Comparison of ENCODE assay signal across 10 cellular contexts in the genomic region with DNA sequence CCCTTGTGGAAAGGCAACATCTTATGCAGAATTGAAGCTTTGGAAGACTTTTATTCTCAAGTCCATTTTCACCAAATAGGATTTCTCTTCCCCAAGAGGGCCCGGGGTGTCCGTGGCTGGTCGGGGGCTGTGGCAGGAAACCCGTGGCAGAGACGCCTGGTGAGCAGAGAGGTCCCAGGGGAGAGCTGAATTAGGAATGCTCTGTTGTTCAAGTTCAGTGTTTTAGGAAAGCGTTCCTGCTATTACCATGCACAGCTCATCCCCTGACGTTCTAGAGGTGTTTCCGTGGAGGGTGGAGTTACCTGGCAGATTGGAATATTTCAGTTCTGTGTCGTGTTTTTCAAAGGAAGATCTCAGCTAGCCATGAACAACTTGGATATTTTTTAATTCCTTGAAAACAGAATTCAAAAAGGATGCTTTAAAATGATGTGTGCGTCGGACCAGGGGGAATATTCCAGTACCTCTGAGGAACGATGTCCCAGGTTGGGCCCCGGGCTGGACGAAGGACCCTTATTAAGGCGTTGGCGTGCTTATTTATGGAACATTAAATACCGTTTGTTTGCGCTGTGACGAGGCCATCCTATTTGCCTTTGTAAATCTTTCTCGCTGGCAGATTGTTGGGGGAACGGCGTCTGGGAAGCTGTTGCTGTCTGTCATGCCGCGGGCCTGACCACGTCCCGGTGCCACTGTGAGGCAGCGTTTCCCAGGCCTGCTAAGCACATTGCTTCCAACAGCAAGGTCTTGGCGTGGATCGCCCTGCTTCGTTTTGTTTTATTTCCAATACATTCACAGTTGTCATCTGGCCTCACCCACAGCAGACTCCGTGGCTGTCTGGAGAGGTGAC. TPM values are rescaled to one million over a fixed set of nuclear protein-coding genes. Genes with fewer than 3 reads are reported as not detected.
A peak's percentile ranks its signal among the peaks of the same experiment; 100 is the strongest.
DNase-seq lines count a peak whose midpoint lies in the region; ATAC-seq and TF ChIP-seq lines count a peak whose summit lies in the region.
"Had no signal": no experiment of that assay in that cellular context is flagged by ENCODE, and none has a peak within 500 bp of the region (broad histone marks: within the 10 kb centered on the region; RNA-seq: fewer than 3 reads in every experiment).

No MANE protein-coding gene starts in this region.

- H3K36me3 ChIP-seq in mammary epithelial cell (ENCODE audit: insufficient read depth, low read length): no peaks in the 10 kb centered on the region
- H3K36me3 ChIP-seq in mucosa of rectum (ENCODE audit: control insufficient read depth in 2 of 2, insufficient read depth in 2 of 2, low read length in 2 of 2): no peaks in the 10 kb centered on the region
- no peaks in the 10 kb centered on the region for H3K36me3 ChIP-seq in vagina

- H3K4me1 ChIP-seq in mammary epithelial cell (ENCODE audit: insufficient read depth, low read length) (peaks cover 9% of the 10 kb centered on the region), mucosa of rectum (ENCODE audit: control insufficient read depth in 2 of 2, insufficient read depth in 2 of 2, low read length in 2 of 2) (peaks cover 7 to 12% of the 10 kb centered on the region in 2 donors), vagina (peaks cover 44% of the 10 kb centered on the region)

- H3K4me3 ChIP-seq in mammary epithelial cell (replicated peaks in 1 of 3; ENCODE audit: insufficient read depth in 1 of 3, low read depth in 2 of 3, low read length in 3 of 3): no peak overlapping the region
- H3K4me3 ChIP-seq in mucosa of rectum (ENCODE audit: low read length in 2 of 2): peak overlapping the region in 1 of 2 donors; percentile 20
- no peak overlapping the region for H3K4me3 ChIP-seq in vagina

- H3K27me3 ChIP-seq in mammary epithelial cell (ENCODE audit: insufficient read depth, low read length) (no peaks in the 10 kb centered on the region), mucosa of rectum (ENCODE audit: control insufficient read depth in 2 of 2, insufficient read depth in 2 of 2, low read length in 2 of 2) (peaks cover 0 to 12% of the 10 kb centered on the region in 2 donors), vagina (no peaks in the 10 kb centered on the region)

- H3K79me2 ChIP-seq in mammary epithelial cell (ENCODE audit: insufficient read depth, low read length): no peaks in the 10 kb centered on the region

- dilution Hi-C loops in mammary epithelial cell (cut with HindIII; ENCODE audit: low sequenced_read_pairs): no loop called here

- 73% methylated on average over 26 of the region's 31 CpGs for WGBS in mammary epithelial cell (ENCODE audit: low coverage, missing lambda C conversion rate)

- H3K4me2 ChIP-seq in mammary epithelial cell (ENCODE audit: insufficient read depth, low read depth, low read length): peak overlapping the region; percentile 41

- H3K9me3 ChIP-seq in mammary epithelial cell (replicated peaks; ENCODE audit: insufficient read depth, low read length) (no peaks in the 10 kb centered on the region), mucosa of rectum (ENCODE audit: control insufficient read depth in 2 of 2, low read length in 2 of 2) (no peaks in the 10 kb centered on the region), vagina (no peaks in the 10 kb centered on the region)

- CTCF ChIA-PET in mammary epithelial cell (lab: Charles Lee; ENCODE audit: low non-redundant PET): no interaction called here

- intact Hi-C loops in mammary epithelial cell (cut with micrococcal nuclease): no loop called here
- intact Hi-C loops in vagina (cut with DNase I): no loop called here

- BruUV-seq in mammary epithelial cell (replicated peaks; lab: Mats Ljungman, UMichigan): no TSS peak

- ATAC-seq in HG03442 (IDR thresholded peaks at IDR 0.05; ENCODE audit: unreplicated experiment) (no peak), HG03045 (IDR thresholded peaks at IDR 0.05; ENCODE audit: unreplicated experiment) (no peak)

- H3K27ac ChIP-seq in mammary epithelial cell (ENCODE audit: insufficient read depth, low read depth, low read length) (peak overlapping the region; percentile 22), mucosa of rectum (ENCODE audit: low read depth in 2 of 2, low read length in 2 of 2) (peak overlapping the region; percentile 49 to 78), vagina (peak overlapping the region; percentile 64)

- no peaks in the 10 kb centered on the region for H4K20me1 ChIP-seq in mammary epithelial cell (ENCODE audit: insufficient read depth, low read length)

- TF ChIP-seq CTCF in mammary epithelial cell (conservative IDR thresholded peaks at IDR 0.05 in 1 of 2, IDR thresholded peaks at IDR 0.05 in 1 of 2; ENCODE audit: extremely low read depth in 1 of 2, insufficient read depth in 1 of 2, low read depth in 1 of 2, low read length in 2 of 2): no peak
- no peak for TF ChIP-seq CTCF in vagina (IDR thresholded peaks at IDR 0.05)
- no peak for TF ChIP-seq CTCF in GM20000 (IDR thresholded peaks at IDR 0.05; ENCODE audit: extremely low read depth, missing control alignments)

- TF ChIP-seq POLR2A in vagina (IDR thresholded peaks at IDR 0.05): no peak

- H3K9ac ChIP-seq in mammary epithelial cell (ENCODE audit: insufficient read depth, low read length): no peak overlapping the region
- H3K9ac ChIP-seq in mucosa of rectum (ENCODE audit: low read depth in 1 of 2, low read length in 2 of 2): no peak overlapping the region

- in situ Hi-C loops in mammary epithelial cell (cut with MboI; ENCODE audit: low sequenced_read_pairs in 2 of 2): no loop called here

- H2AFZ ChIP-seq in mammary epithelial cell (ENCODE audit: low read depth, low read length): peak overlapping the region; percentile 52

- peak; percentile 0 for DNase-seq in stimulated activated CD4-positive, alpha-beta T cell treated with anti-CD3 and anti-CD28 coated beads, Interleukin-1b, Interleukin-23, amount 100 ng/mL, for 48 hours
- no peak for DNase-seq in stimulated activated CD4-positive, alpha-beta T cell treated with anti-CD3 and anti-CD28 coated beads, Interleukin-2, amount 100 ng/mL, for 24 hours
- DNase-seq in mammary epithelial cell (peak; percentile 24), vagina (ENCODE audit: extremely low spot score in 2 of 2) (no peak), GM20000 (ENCODE audit: low spot score) (no peak)
- DNase-seq: activated effector memory CD4-positive, alpha-beta T cell treated with Interleukin-2 at 50 U/mL for 16 hours; NK-92 treated with Interleukin-12 subunit alpha and Interleukin-12 subunit beta, amount 100 ng/mL, for 24 hours had no signal

RNA-seq across cellular contexts. Expression of gene NFATC1, which starts 8.2 kb away (rescaled TPM):
- 1 to 10 TPM; 2.7 to 3.4 TPM for total RNA-seq in mammary epithelial cell
- 0.60 TPM for polyA plus RNA-seq in mammary epithelial cell
- 2.3 TPM for polyA minus RNA-seq in mammary epithelial cell
- 21.9 TPM for total RNA-seq in vagina

Comparison
In these comparisons a context has a peak if more than half of its experiments do, and no peak if none do; other contexts are left out.
1. DNase-seq: peak in stimulated activated CD4-positive, alpha-beta T cell treated with anti-CD3 and anti-CD28 coated beads, Interleukin-1b, Interleukin-23, amount 100 ng/mL, for 48 hours (single experiment) and mammary epithelial cell (single experiment); none in stimulated activated CD4-positive, alpha-beta T cell treated with anti-CD3 and anti-CD28 coated beads, Interleukin-2, amount 100 ng/mL, for 24 hours (0 of 2), vagina (0 of 2) and GM20000 (single experiment).
2. Peak in every context shown above with its lines, with median percentiles within 50 percentile points of each other: H3K27ac ChIP-seq.